3 cellular contexts compared by ENCODE assay signal in the genomic region with DNA sequence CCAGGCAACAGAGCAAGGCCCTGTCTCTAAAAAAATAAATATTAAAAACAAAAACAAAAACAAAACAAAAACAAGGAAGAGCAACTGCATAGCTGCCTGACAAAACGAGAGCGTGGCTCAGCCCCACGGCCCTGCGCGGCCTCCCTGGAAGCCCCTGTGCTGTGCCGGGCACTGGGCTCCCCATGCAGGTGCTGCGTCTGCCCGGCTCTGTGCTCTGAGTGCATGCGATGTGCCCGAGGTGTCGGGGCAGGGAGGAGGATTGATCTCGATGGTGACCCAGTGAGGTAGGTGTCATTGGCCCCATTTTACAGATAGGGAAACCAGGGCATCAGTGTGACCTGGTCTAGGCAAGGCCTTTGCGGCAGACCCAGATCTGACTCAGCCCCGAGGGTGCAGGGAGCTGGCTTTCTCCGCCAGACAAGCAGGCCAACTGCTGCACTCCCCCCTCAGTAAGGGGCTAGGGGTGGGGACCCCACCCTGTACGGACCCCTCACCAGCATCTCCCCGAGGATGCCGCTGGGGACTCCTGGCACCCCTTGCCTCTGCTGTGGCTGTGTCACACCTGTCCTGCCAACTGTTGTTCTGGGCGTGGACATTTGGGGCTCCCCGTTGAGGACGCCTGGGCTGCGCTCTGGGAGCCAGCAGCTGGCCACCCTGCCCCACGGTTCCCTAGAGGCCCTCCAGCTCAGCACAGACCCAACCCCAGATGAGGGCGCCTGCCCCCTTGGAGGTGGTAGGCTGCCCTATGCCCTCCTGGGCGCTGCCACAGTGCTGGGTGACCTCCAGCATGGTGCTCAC.
TF ChIP-seq lines count a peak whose summit lies in the region.

No MANE protein-coding gene starts in this region.

TF ChIP-seq in SK-N-SH, 30 proteins besides CTCF, POLR2A, EP300 and RAD21:
- TF ChIP-seq MXI1 (IDR thresholded peaks at IDR 0.05; ENCODE audit: low read depth, low read length): no peak
- no peak for TF ChIP-seq RFX5 (IDR thresholded peaks at IDR 0.05; ENCODE audit: low read length)
- TF ChIP-seq, protein P1, sequence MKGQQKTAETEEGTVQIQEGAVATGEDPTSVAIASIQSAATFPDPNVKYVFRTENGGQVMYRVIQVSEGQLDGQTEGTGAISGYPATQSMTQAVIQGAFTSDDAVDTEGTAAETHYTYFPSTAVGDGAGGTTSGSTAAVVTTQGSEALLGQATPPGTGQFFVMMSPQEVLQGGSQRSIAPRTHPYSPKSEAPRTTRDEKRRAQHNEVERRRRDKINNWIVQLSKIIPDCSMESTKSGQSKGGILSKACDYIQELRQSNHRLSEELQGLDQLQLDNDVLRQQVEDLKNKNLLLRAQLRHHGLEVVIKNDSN (IDR thresholded peaks at IDR 0.05; ENCODE audit: borderline replicate concordance, low read depth): no peak
- no peak for TF ChIP-seq SIN3A (IDR thresholded peaks at IDR 0.05; ENCODE audit: borderline replicate concordance, low read depth, low read length)
- TF ChIP-seq SMC3 (IDR thresholded peaks at IDR 0.05; ENCODE audit: low read depth, low read length): no peak
- no peak for TF ChIP-seq NRF1 (IDR thresholded peaks at IDR 0.05; ENCODE audit: low read depth, low read length)
TF ChIP-seq in SK-N-SH: peak in this region for 0.

TF ChIP-seq in SK-N-SH treated with all-trans-retinoic acid at 6 μM for 48 hours, 23 proteins besides CTCF, POLR2A, EP300 and RAD21:
- TF ChIP-seq ZNF565 (CRISPR knock-in tag; conservative IDR thresholded peaks at IDR 0.05; ENCODE audit: low read depth) (no peak), PPARA (CRISPR knock-in tag; IDR thresholded peaks at IDR 0.05; ENCODE audit: borderline replicate concordance) (no peak), PATZ1 (CRISPR knock-in tag; IDR thresholded peaks at IDR 0.05; ENCODE audit: borderline replicate concordance) (no peak), ZFP3 (CRISPR knock-in tag; IDR thresholded peaks at IDR 0.05) (no peak), CSRNP3 (CRISPR knock-in tag; IDR thresholded peaks at IDR 0.05) (no peak), ZNF70 (CRISPR knock-in tag; IDR thresholded peaks at IDR 0.05) (no peak), GLIS3 (CRISPR knock-in tag; IDR thresholded peaks at IDR 0.05) (no peak), RARB (CRISPR knock-in tag; IDR thresholded peaks at IDR 0.05) (no peak), BACH2 (CRISPR knock-in tag; IDR thresholded peaks at IDR 0.05; ENCODE audit: borderline replicate concordance) (no peak), SNAI2 (CRISPR knock-in tag; IDR thresholded peaks at IDR 0.05) (no peak)
- TF ChIP-seq, protein P2, sequence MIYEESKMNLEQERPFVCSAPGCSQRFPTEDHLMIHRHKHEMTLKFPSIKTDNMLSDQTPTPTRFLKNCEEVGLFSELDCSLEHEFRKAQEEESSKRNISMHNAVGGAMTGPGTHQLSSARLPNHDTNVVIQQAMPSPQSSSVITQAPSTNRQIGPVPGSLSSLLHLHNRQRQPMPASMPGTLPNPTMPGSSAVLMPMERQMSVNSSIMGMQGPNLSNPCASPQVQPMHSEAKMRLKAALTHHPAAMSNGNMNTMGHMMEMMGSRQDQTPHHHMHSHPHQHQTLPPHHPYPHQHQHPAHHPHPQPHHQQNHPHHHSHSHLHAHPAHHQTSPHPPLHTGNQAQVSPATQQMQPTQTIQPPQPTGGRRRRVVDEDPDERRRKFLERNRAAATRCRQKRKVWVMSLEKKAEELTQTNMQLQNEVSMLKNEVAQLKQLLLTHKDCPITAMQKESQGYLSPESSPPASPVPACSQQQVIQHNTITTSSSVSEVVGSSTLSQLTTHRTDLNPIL (CRISPR knock-in tag; IDR thresholded peaks at IDR 0.05; ENCODE audit: low read depth): no peak
TF ChIP-seq in SK-N-SH treated with all-trans-retinoic acid at 6 μM for 48 hours: peak in this region for 0.

TF ChIP-seq in GM12878, 131 proteins besides CTCF, POLR2A, EP300 and RAD21:
- TF ChIP-seq SMC3 (IDR thresholded peaks at IDR 0.05; ENCODE audit: borderline replicate concordance, low read length) (no peak), POLR2AphosphoS5 (IDR thresholded peaks at IDR 0.05; ENCODE audit: low read length) (peak; percentile 23; the same call in 1 of the 2 replicates)
